2 cellular contexts compared by ENCODE assay signal in the genomic region with DNA sequence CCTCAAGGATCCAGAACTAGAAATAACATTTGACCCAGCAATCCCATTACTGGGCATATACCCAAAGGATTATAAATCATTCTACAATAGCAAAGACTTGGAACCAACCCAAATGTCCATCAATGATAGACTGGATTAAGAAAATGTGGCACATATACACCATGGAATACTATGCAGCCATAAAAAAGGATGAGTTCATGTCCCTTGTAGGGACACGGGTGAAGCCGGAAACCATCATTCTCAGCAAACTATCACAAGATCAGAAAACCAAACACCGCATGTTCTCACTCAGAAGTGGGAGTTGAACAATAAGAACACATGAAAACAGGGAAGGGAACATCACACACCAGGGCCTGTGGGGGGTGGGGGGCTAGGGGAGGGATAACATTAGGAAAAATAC. TPM values are rescaled to one million over a fixed set of nuclear protein-coding genes. Genes with fewer than 3 reads are reported as not detected.
DNase-seq lines count a peak whose midpoint lies in the region; ATAC-seq, FAIRE-seq and TF ChIP-seq lines count a peak whose summit lies in the region.
"Not testable (repeated sequence)": the region's sequence is repeated elsewhere in the genome, so short reads cannot be mapped to it uniquely, and the experiment has no call there.

No MANE protein-coding gene starts in this region.

- not testable (repeated sequence) for H3K27ac ChIP-seq in HEK293 (ENCODE audit: extremely low read depth, low read depth, low read length); K562 (ENCODE audit: extremely low read depth, low read depth, low read length)

- H3K4me1 ChIP-seq in HEK293 (ENCODE audit: control insufficient read depth, insufficient read depth, low read length); K562 (replicated peaks in 1 of 2; ENCODE audit: control insufficient read depth in 2 of 2, insufficient read depth in 2 of 2, low read length in 2 of 2): not testable (repeated sequence)

- not testable (repeated sequence) for TF ChIP-seq EP300 in K562 (IDR thresholded peaks at IDR 0.05; ENCODE audit: low read length)

- in situ Hi-C loops in K562 (cut with MboI) = not testable (repeated sequence)

- not testable (repeated sequence) for DNase-seq in K562 (ENCODE audit: extremely low read depth in 1 of 4, low spot score in 3 of 4)

- not testable (repeated sequence) for H3K27me3 ChIP-seq in K562 (ENCODE audit: control insufficient read depth in 2 of 2, insufficient read depth in 2 of 2, low read length in 2 of 2)

- not testable (repeated sequence) for H2AFZ ChIP-seq in K562 (ENCODE audit: low read depth, low read length)

- not testable (repeated sequence) for H4K20me1 ChIP-seq in K562 (replicated peaks; ENCODE audit: control insufficient read depth, insufficient read depth, low read length)

- not testable (repeated sequence) for H3K4me2 ChIP-seq in K562 (ENCODE audit: insufficient read depth, low read length)

- not testable (repeated sequence) for H3K9me3 ChIP-seq in HEK293 (ENCODE audit: control insufficient read depth, insufficient read depth, low read depth, low read length); K562 (replicated peaks; ENCODE audit: control insufficient read depth, insufficient read depth, low read depth, low read length)

- H3K9ac ChIP-seq in K562 (ENCODE audit: insufficient read depth in 1 of 2, low read depth in 2 of 2, low read length in 2 of 2) = not testable (repeated sequence)

- not testable (repeated sequence) for H3K79me2 ChIP-seq in K562 (ENCODE audit: control insufficient read depth, insufficient read depth, low read length)

- H3K9me1 ChIP-seq in K562 (ENCODE audit: control insufficient read depth, insufficient read depth, low read length) = not testable (repeated sequence)

- 0% methylated on average over 3 of the region's 3 CpGs for WGBS in K562 (ENCODE audit: insufficient coverage, low coverage, missing lambda C conversion rate)

- BruUV-seq in K562 (replicated peaks; lab: Mats Ljungman, UMichigan) = not testable (repeated sequence)

- ATAC-seq in K562 = not testable (repeated sequence)

- not testable (repeated sequence) for H3K36me3 ChIP-seq in HEK293 (ENCODE audit: control insufficient read depth in 2 of 2, insufficient read depth in 1 of 2, low read length in 2 of 2); K562 (ENCODE audit: control insufficient read depth, insufficient read depth, low read length)

- POLR2A ChIA-PET in HEK293 (lab: Yijun Ruan, JAX); K562 (lab: Yijun Ruan, JAX): not testable (repeated sequence)

- FAIRE-seq in K562 (lab: Jason Lieb, UNC) = not testable (repeated sequence)

- intact Hi-C loops in K562 (cut with micrococcal nuclease) = not testable (repeated sequence)

- TF ChIP-seq RAD21 in K562 (CRISPR knock-in tag; conservative IDR thresholded peaks at IDR 0.05 in 1 of 2, IDR thresholded peaks at IDR 0.05 in 1 of 2) = not testable (repeated sequence)

- TF ChIP-seq CTCF in HEK293 (tag by site-specific recombination; IDR thresholded peaks at IDR 0.05); K562 (IDR thresholded peaks at IDR 0.05 in 2 of 3, conservative IDR thresholded peaks at IDR 0.05 in 1 of 3; ENCODE audit: insufficient read depth in 2 of 3, low read depth in 1 of 3, low read length in 3 of 3): not testable (repeated sequence)

- CTCF ChIA-PET in HEK293 (lab: Yijun Ruan, JAX) = interaction anchor here (1.1 kb wide), 1 partner anchor 9 kb away, joined by 3 read pairs; no protein-coding TSS in a partner anchor
- CTCF ChIA-PET in K562 (lab: Yijun Ruan, JAX; ENCODE audit: low intra/inter-chr PET ratio) = not testable (repeated sequence)

- TF ChIP-seq POLR2A in K562 (conservative IDR thresholded peaks at IDR 0.05) = not testable (repeated sequence)

- not testable (repeated sequence) for H3K4me3 ChIP-seq in HEK293 (ENCODE audit: low read depth, low read length); K562

TF ChIP-seq in HEK293, 187 proteins besides CTCF, POLR2A, EP300 and RAD21:
- TF ChIP-seq ZNF146 (tag by site-specific recombination; IDR thresholded peaks at IDR 0.05) = peak; percentile 59; the same call in 1 of the 2 replicates

TF ChIP-seq in K562, 482 proteins besides CTCF, POLR2A, EP300 and RAD21:
- TF ChIP-seq ZNF146 (CRISPR knock-in tag; IDR thresholded peaks at IDR 0.05; ENCODE audit: unreplicated experiment) = peak; percentile 61

RNA-seq across cellular contexts. Expression of a gene that starts 17.8 kb away (rescaled TPM):
- 0.07 and 0.09 TPM in 2 replicates for total RNA-seq in K562 (2011; cell fraction: chromatin; rRNA removed; ENCODE audit: low replicate concordance)
- not detected in 2 replicates for total RNA-seq in K562 (2011; cell fraction: nucleolus; rRNA removed)
- not detected in 2 replicates for total RNA-seq in K562 (2011; cell fraction: nucleoplasm; rRNA removed)
- total RNA-seq in K562 (2014; rRNA removed) (under 0.01 TPM in 1 of 2 replicates, not detected in the other), K562 (2014; rRNA removed; fragmentation: Illumina TruSeq; extraction: Trizol) (not detected in 2 replicates), K562 (2015; rRNA removed; fragmentation: Illumina TruSeq; extraction: Trizol) (not detected in 2 replicates), K562 (2021) (0.04 and 0.25 TPM in 2 replicates)
- polyA plus RNA-seq in K562 (2011; rRNA removed) (0.01 TPM in 1 of 2 replicates, not detected in the other), K562 (2014; fragmentation: Illumina TruSeq; extraction: Trizol) (not detected in 2 replicates), K562 (2014; fragmentation: Nextera tagmentation; extraction: Ambion mirVana) (not detected), K562 (2014; rRNA removed) (not detected in 2 replicates)
- 0.01 TPM in 1 of 2 replicates, not detected in the other for polyA plus RNA-seq in K562 (2011; cell fraction: cytosol; rRNA removed)
- polyA plus RNA-seq in K562 (2011; cell fraction: nucleus; rRNA removed) = 0.01 TPM in 1 of 2 replicates, not detected in the other
- 0.01 and 0.03 TPM in 2 replicates for polyA plus RNA-seq in K562 (2012)
- polyA minus RNA-seq in K562 (2011; rRNA and poly(A)+ RNA removed) = 0.51 TPM in 1 of 2 replicates, not detected in the other
- polyA minus RNA-seq in K562 (2011; cell fraction: cytosol; rRNA and poly(A)+ RNA removed) = 0.18 and 0.19 TPM in 2 replicates
- under 0.01 TPM in 2 replicates for polyA minus RNA-seq in K562 (2011; cell fraction: nucleus; rRNA and poly(A)+ RNA removed)
